ENCODE assay signal across 26 cellular contexts in genomic region chr19:55270172-55270942, GRCh38. TPM values are rescaled to one million over a fixed set of nuclear protein-coding genes. Genes with fewer than 3 reads are reported as not detected.
A peak's percentile ranks its signal among the peaks of the same experiment; 100 is the strongest.
DNase-seq lines count a peak whose midpoint lies in the region; ATAC-seq and FAIRE-seq lines count a peak whose summit lies in the region.
"Had no signal": no experiment of that assay in that cellular context is flagged by ENCODE, and none has a peak within 500 bp of the region (broad histone marks: within the 10 kb centered on the region; RNA-seq: fewer than 3 reads in every experiment).

No MANE protein-coding gene starts in this region.

- H3K36me3 Mint-ChIP-seq in natural killer cell treated with Interleukin-12 subunit alpha and Interleukin-12 subunit beta and Interleukin-15 and Interleukin-18, amount 100 ng/mL, for 72 hours, result peaks cover 16% of the 10 kb centered on the region

- no peaks in the 10 kb centered on the region for H3K27me3 Mint-ChIP-seq in natural killer cell treated with Interleukin-12 subunit alpha and Interleukin-12 subunit beta and Interleukin-15 and Interleukin-18, amount 100 ng/mL, for 72 hours
- H3K27me3 Mint-ChIP-seq: activated CD4-positive, alpha-beta T cell treated with anti-CD3 and anti-CD28 coated beads for 36 hours; activated naive CD4-positive, alpha-beta T cell treated with anti-CD3 and anti-CD28 coated beads, Interleukin-2, amount 50 U/mL, for 24 hours had no signal

- FAIRE-seq in HTR-8/SVneo (lab: Jason Lieb, UNC), result peak; percentile 95
- FAIRE-seq: astrocyte, GM18507, RCC 7860 had no signal

- no peak overlapping the region for H3K4me3 Mint-ChIP-seq in natural killer cell treated with Interleukin-12 subunit alpha and Interleukin-12 subunit beta and Interleukin-15 and Interleukin-18, amount 100 ng/mL, for 72 hours
- H3K4me3 Mint-ChIP-seq: activated CD4-positive, alpha-beta T cell treated with anti-CD3 and anti-CD28 coated beads for 36 hours; activated naive CD4-positive, alpha-beta T cell treated with anti-CD3 and anti-CD28 coated beads, Interleukin-2, amount 50 U/mL, for 24 hours had no signal

- H3K4me1 Mint-ChIP-seq in natural killer cell treated with Interleukin-12 subunit alpha and Interleukin-12 subunit beta and Interleukin-15 and Interleukin-18, amount 100 ng/mL, for 72 hours (ENCODE audit: low read depth in 2 of 2), result peaks cover 14 to 17% of the 10 kb centered on the region in 2 donors
- H3K4me1 Mint-ChIP-seq: activated CD4-positive, alpha-beta T cell treated with anti-CD3 and anti-CD28 coated beads for 36 hours had no signal

- H3K9me3 Mint-ChIP-seq in natural killer cell treated with Interleukin-12 subunit alpha and Interleukin-12 subunit beta and Interleukin-15 and Interleukin-18, amount 100 ng/mL, for 72 hours, result peaks cover 6% of the 10 kb centered on the region
- H3K9me3 Mint-ChIP-seq: activated naive CD4-positive, alpha-beta T cell treated with anti-CD3 and anti-CD28 coated beads, Interleukin-2, amount 50 U/mL, for 24 hours had no signal

- H3K27ac Mint-ChIP-seq in natural killer cell treated with Interleukin-12 subunit alpha and Interleukin-12 subunit beta and Interleukin-15 and Interleukin-18, amount 100 ng/mL, for 72 hours, result no peak overlapping the region
- H3K27ac Mint-ChIP-seq: activated CD4-positive, alpha-beta T cell treated with anti-CD3 and anti-CD28 coated beads for 36 hours; activated naive CD4-positive, alpha-beta T cell treated with anti-CD3 and anti-CD28 coated beads, Interleukin-2, amount 50 U/mL, for 24 hours had no signal

- DNase-seq in HTR-8/SVneo (ENCODE audit: insufficient read length, low spot score), result no peak
- DNase-seq in caudate nucleus (lab: John Stamatoyannopoulos, UW), result no peak
- no peak for DNase-seq in natural killer cell treated with Interleukin-12 subunit alpha and Interleukin-12 subunit beta and Interleukin-15 and Interleukin-18, amount 100 ng/mL, for 72 hours (ENCODE audit: low spot score)
- DNase-seq in OCI-M2 (lab: John Stamatoyannopoulos, UW; ENCODE audit: unreplicated experiment), result no peak
- DNase-seq in NCI-H82 treated with DMSO at 0.1 percent for 48 hours (lab: John Stamatoyannopoulos, UW; ENCODE audit: unreplicated experiment), result no peak
- DNase-seq: activated CD4-positive, alpha-beta T cell treated with anti-CD3 and anti-CD28 coated beads for 36 hours; cerebellar nuclear complex; DMS 273 treated with DMSO at 0.1 percent for 48 hours; effector memory CD4-positive, alpha-beta T cell; esophagus squamous epithelium; MG63; NCI-H1417 treated with DMSO at 0.1 percent for 48 hours; stimulated activated CD4-positive, alpha-beta T cell treated with anti-CD3 and anti-CD28 coated beads, Interleukin-2, amount 100 ng/mL, for 48 hours; stimulated activated naive CD8-positive, alpha-beta T cell treated with anti-CD3 and anti-CD28 coated beads, Interleukin-15, Interleukin-2, amounts not matched to agents 100 U/mL and 50 U/mL, for 24 hours; T-helper 1 cell; thyroid gland had no signal

- H3K27ac ChIP-seq in caudate nucleus (ENCODE audit: low read depth, low read length), result peak overlapping the region; percentile 69
- H3K27ac ChIP-seq: esophagus squamous epithelium, gastroesophageal sphincter, SJSA1, thyroid gland had no signal

- peak; percentile 20 to 51 for ATAC-seq in natural killer cell treated with Interleukin-12 subunit alpha and Interleukin-12 subunit beta and Interleukin-15 and Interleukin-18, amount 100 ng/mL, for 72 hours
- ATAC-seq in GM21423 (IDR thresholded peaks at IDR 0.05; ENCODE audit: unreplicated experiment), result no peak
- ATAC-seq: activated CD4-positive, alpha-beta T cell treated with anti-CD3 and anti-CD28 coated beads for 36 hours; gastroesophageal sphincter; stimulated activated naive CD8-positive, alpha-beta T cell treated with anti-CD3 and anti-CD28 coated beads, Interleukin-15, Interleukin-2, amounts not matched to agents 100 U/mL and 50 U/mL, for 24 hours had no signal

RNA-seq across cellular contexts. Expression of gene HSPBP1, which starts 9.6 kb away (rescaled TPM):
- total RNA-seq in natural killer cell treated with Interleukin-12 subunit alpha and Interleukin-12 subunit beta and Interleukin-15 and Interleukin-18, amount 100 ng/mL, for 72 hours, result 10 to 100 TPM; 38.2 to 53.1 TPM

RNA-seq across cellular contexts. Expression of gene PPP6R1, which starts 11.5 kb away (rescaled TPM):
- 100 to 1,000 TPM; 260 to 492 TPM for total RNA-seq in natural killer cell treated with Interleukin-12 subunit alpha and Interleukin-12 subunit beta and Interleukin-15 and Interleukin-18, amount 100 ng/mL, for 72 hours

RNA-seq across cellular contexts. Expression of gene BRSK1, which starts 13.4 kb away (rescaled TPM):
- 10 to 100 TPM; 11.9 to 15.7 TPM for total RNA-seq in natural killer cell treated with Interleukin-12 subunit alpha and Interleukin-12 subunit beta and Interleukin-15 and Interleukin-18, amount 100 ng/mL, for 72 hours

RNA-seq across cellular contexts. Expression of gene TMEM86B, which starts 41.8 kb away (rescaled TPM):
- total RNA-seq in natural killer cell treated with Interleukin-12 subunit alpha and Interleukin-12 subunit beta and Interleukin-15 and Interleukin-18, amount 100 ng/mL, for 72 hours, result 10 to 100 TPM in 1 of 2 donors, 1 to 10 TPM in 1; 8.3 to 31.6 TPM

RNA-seq across cellular contexts. Expression of gene TMEM150B, which starts 54.8 kb away (rescaled TPM):
- total RNA-seq in natural killer cell treated with Interleukin-12 subunit alpha and Interleukin-12 subunit beta and Interleukin-15 and Interleukin-18, amount 100 ng/mL, for 72 hours, result 1 to 10 TPM in 1 of 2 donors, under 1 TPM in 1; 0.67 to 2.7 TPM
- total RNA-seq: activated CD4-positive, alpha-beta T cell treated with anti-CD3 and anti-CD28 coated beads for 36 hours; astrocyte; H4; kidney epithelial cell; NCI-H460; SJSA1 had no signal
